In the genomic region with DNA sequence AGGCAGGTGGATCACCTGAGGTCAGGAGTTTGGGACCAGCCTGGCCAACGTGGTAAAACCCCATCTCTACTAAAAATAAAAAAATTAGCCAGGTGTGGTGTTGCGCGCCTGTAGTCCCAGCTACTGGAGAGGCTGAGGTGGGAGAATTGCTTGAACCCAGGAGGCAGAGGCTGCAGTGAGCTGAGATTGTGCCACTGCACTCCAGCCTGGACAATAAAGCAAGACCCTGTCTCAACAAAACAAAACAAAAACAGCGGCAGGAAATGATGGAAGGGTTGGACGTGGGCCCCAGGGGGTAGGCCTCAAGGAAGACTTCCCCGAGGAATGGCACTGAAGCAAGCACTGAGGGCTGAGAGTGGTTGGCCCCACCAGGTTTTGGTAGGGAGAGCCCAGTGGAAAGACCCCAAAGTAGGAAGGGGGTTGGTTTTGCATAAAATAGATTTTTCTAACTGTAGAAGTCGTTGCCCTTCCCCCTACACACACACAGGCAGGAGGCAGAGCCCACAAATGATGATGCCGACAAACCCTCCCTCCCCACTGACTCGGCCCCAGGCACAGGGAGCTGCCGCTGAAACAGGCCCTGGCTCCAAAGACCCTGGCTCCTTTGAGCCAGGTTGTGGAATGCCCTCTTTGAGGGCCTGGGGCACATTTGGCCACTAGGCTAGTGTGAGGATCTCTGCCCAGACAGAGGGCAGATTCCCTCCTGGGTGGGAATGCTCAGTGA, we compare ENCODE assay signal across 17 cellular contexts.
"Had no signal": no experiment of that assay in that cellular context is flagged by ENCODE, and none has a peak within 500 bp of the region (broad histone marks: within the 10 kb centered on the region; RNA-seq: fewer than 3 reads in every experiment).

No MANE protein-coding gene starts in this region.

- ATAC-seq: activated naive CD4-positive, alpha-beta T cell treated with anti-CD3 and anti-CD28 coated beads, Interleukin-2, amount 50 U/mL, for 72 hours; left colon; natural killer cell; psoas muscle; right lobe of liver; stimulated activated effector memory CD8-positive, alpha-beta T cell treated with anti-CD3 and anti-CD28 coated beads, Interleukin-12 subunit alpha, Interleukin-12 subunit beta, amount 100 ng/mL, for 72 hours had no signal

- H3K4me3 ChIP-seq: esophagus muscularis mucosa, psoas muscle, right lobe of liver had no signal

- H3K27ac ChIP-seq: brain microvascular endothelial cell, esophagus muscularis mucosa, psoas muscle, right lobe of liver had no signal

- H3K9me3 Mint-ChIP-seq: activated B cell treated with CpG ODN at 0.5 μM for 24 hours; immature natural killer cell; natural killer cell; stimulated activated effector memory CD8-positive, alpha-beta T cell treated with anti-CD3 and anti-CD28 coated beads, Interleukin-12 subunit alpha, Interleukin-12 subunit beta, amount 100 ng/mL, for 72 hours; type B pancreatic cell had no signal

- H3K27me3 ChIP-seq: brain microvascular endothelial cell, esophagus muscularis mucosa, right lobe of liver had no signal

- H3K27me3 Mint-ChIP-seq: activated B cell treated with CpG ODN at 0.5 μM for 24 hours, type B pancreatic cell had no signal

- H3K36me3 ChIP-seq: esophagus muscularis mucosa had no signal

- H3K4me3 Mint-ChIP-seq: activated B cell treated with CpG ODN at 0.5 μM for 24 hours; natural killer cell; stimulated activated effector memory CD8-positive, alpha-beta T cell treated with anti-CD3 and anti-CD28 coated beads, Interleukin-12 subunit alpha, Interleukin-12 subunit beta, amount 100 ng/mL, for 72 hours; type B pancreatic cell had no signal

- H3K4me1 ChIP-seq: psoas muscle had no signal

- H3K9me3 ChIP-seq: esophagus muscularis mucosa, psoas muscle, right lobe of liver had no signal

- H3K27ac Mint-ChIP-seq: activated B cell treated with CpG ODN at 0.5 μM for 24 hours; natural killer cell; stimulated activated effector memory CD8-positive, alpha-beta T cell treated with anti-CD3 and anti-CD28 coated beads, Interleukin-12 subunit alpha, Interleukin-12 subunit beta, amount 100 ng/mL, for 72 hours; type B pancreatic cell had no signal

- DNase-seq: activated B cell treated with CpG ODN at 0.5 μM for 24 hours; activated CD4-positive, alpha-beta T cell treated with anti-CD3 and anti-CD28 coated beads, Interleukin-2, amount 50 U/mL, for 1 hour; activated effector memory CD4-positive, alpha-beta T cell treated with anti-CD3 and anti-CD28 coated beads, Interleukin-2, amount 50 U/mL, for 16 hours; amniotic stem cell; brain microvascular endothelial cell; cerebellar nuclear complex; glutamatergic neuron; immature natural killer cell; left colon; natural killer cell; nucleus accumbens; psoas muscle; right lobe of liver had no signal

- H3K36me3 Mint-ChIP-seq: natural killer cell; stimulated activated effector memory CD8-positive, alpha-beta T cell treated with anti-CD3 and anti-CD28 coated beads, Interleukin-12 subunit alpha, Interleukin-12 subunit beta, amount 100 ng/mL, for 72 hours; type B pancreatic cell had no signal
